ENCODE assay signal across 13 cellular contexts in genomic region chr9:93666279-93666784, GRCh38.
"Had no signal": no experiment of that assay in that cellular context is flagged by ENCODE, and none has a peak within 500 bp of the region (broad histone marks: within the 10 kb centered on the region; RNA-seq: fewer than 3 reads in every experiment).

No MANE protein-coding gene starts in this region.

- H3K9me3 ChIP-seq: pancreas, testis had no signal

- H3K4me3 ChIP-seq: pancreas, testis had no signal

- H3K4me1 ChIP-seq: pancreas, testis had no signal

- ATAC-seq: activated T-cell treated with anti-CD3 and anti-CD28 coated beads, Interleukin-2, amount 50 U/mL, for 72 hours; left colon; pancreas; stimulated activated naive CD8-positive, alpha-beta T cell treated with anti-CD3 and anti-CD28 coated beads, Interleukin-15, amount 100 ng/mL, for 72 hours had no signal

- H3K36me3 ChIP-seq: pancreas had no signal

- H3K27ac ChIP-seq: pancreas, testis had no signal

- H3K27me3 ChIP-seq: pancreas, testis had no signal

- DNase-seq: activated CD4-positive, alpha-beta T cell treated with anti-CD3 and anti-CD28 coated beads for 4 hours; activated gamma-delta T cell treated with Interleukin-2 at 50 U/mL for 16 hours; activated T-cell treated with anti-CD3 and anti-CD28 coated beads, Interleukin-2, amount 50 U/mL, for 72 hours; central memory CD4-positive, alpha-beta T cell; cortex of kidney; erythroblast; immature natural killer cell; SHP77 treated with DMSO at 0.1 percent for 48 hours; stimulated activated CD4-positive, alpha-beta T cell treated with anti-CD3 and anti-CD28 coated beads, Interleukin-4, amount 100 ng/mL, for 4 hours; stimulated activated naive CD8-positive, alpha-beta T cell treated with anti-CD3 and anti-CD28 coated beads, Interleukin-15, amount 100 ng/mL, for 72 hours; testis had no signal
